Comparison of ENCODE assay signal across 30 cellular contexts in genomic region chr11:70242885-70243284, GRCh38.
"Had no signal": no experiment of that assay in that cellular context is flagged by ENCODE, and none has a peak within 500 bp of the region (broad histone marks: within the 10 kb centered on the region; RNA-seq: fewer than 3 reads in every experiment).

No MANE protein-coding gene starts in this region.

- H3K27ac Mint-ChIP-seq: activated naive CD4-positive, alpha-beta T cell treated with anti-CD3 and anti-CD28 coated beads, Interleukin-2, amount 50 U/mL, for 24 hours; activated naive CD8-positive, alpha-beta T cell treated with anti-CD3 and anti-CD28 coated beads, Interleukin-2, amount 50 U/mL, for 24 hours; activated T-helper 2 cell treated with anti-CD3 and anti-CD28 coated beads, Interferon-gamma antibody, Interleukin-2, Interleukin-4, amounts not matched to agents 10 μg/mL and 5 μg/mL and 100 μg/mL, durations not matched to agents 14 hours and 24 hours and 36 hours; memory B cell; natural killer cell; stimulated activated effector memory CD8-positive, alpha-beta T cell treated with anti-CD3 and anti-CD28 coated beads, Interleukin-12 subunit alpha, Interleukin-12 subunit beta, amount 100 ng/mL, for 72 hours; stimulated activated naive CD8-positive, alpha-beta T cell treated with anti-CD3 and anti-CD28 coated beads, Interleukin-15, Interleukin-2, amounts not matched to agents 100 ng/mL and 50 ng/mL, for 24 hours; T-helper 17 cell; type B pancreatic cell had no signal

- H3K4me1 ChIP-seq: colonic mucosa, gastrocnemius medialis had no signal

- H3K4me3 ChIP-seq: colonic mucosa, dorsolateral prefrontal cortex, gastrocnemius medialis, thoracic aorta had no signal

- ATAC-seq: activated CD4-positive, CD25-positive, alpha-beta regulatory T cell treated with anti-CD3 and anti-CD28 coated beads, Interleukin-2, amount 50 U/mL, for 24 hours; activated naive CD8-positive, alpha-beta T cell treated with anti-CD3 and anti-CD28 coated beads, Interleukin-2, amount 50 U/mL, for 24 hours; gastrocnemius medialis; left ventricle myocardium superior; natural killer cell; right cardiac atrium; stimulated activated effector memory CD8-positive, alpha-beta T cell treated with anti-CD3 and anti-CD28 coated beads, Interleukin-12 subunit alpha, Interleukin-12 subunit beta, amount 100 ng/mL, for 72 hours; T-helper 17 cell had no signal

- H3K27me3 ChIP-seq: colonic mucosa, dorsolateral prefrontal cortex, gastrocnemius medialis had no signal

- DNase-seq: activated CD4-positive, alpha-beta T cell treated with anti-CD3 and anti-CD28 coated beads for 48 hours; activated CD4-positive, alpha-beta T cell treated with anti-CD3 and anti-CD28 coated beads, Interleukin-2, amount 50 U/mL, for 48 hours; activated CD8-positive, alpha-beta memory T cell treated with anti-CD3 and anti-CD28 coated beads, Interleukin-2, amount 50 U/mL, for 4 hours; activated naive CD8-positive, alpha-beta T cell treated with anti-CD3 and anti-CD28 coated beads, Interleukin-2, amount 50 U/mL, for 24 hours; activated T-cell treated with anti-CD3 and anti-CD28 coated beads, Interleukin-2, amount 50 U/mL, for 1 hour; amygdala; colonic mucosa; dorsolateral prefrontal cortex; effector memory CD4-positive, alpha-beta T cell; erythroblast; gastrocnemius medialis; glutamatergic neuron; islet precursor cell; left ventricle myocardium superior; natural killer cell; right cardiac atrium; stimulated activated CD4-positive, alpha-beta T cell treated with anti-CD3 and anti-CD28 coated beads, Interleukin-12 subunit alpha, Interleukin-12 subunit beta, amount 100 ng/mL, for 4 hours; stimulated activated CD4-positive, alpha-beta T cell treated with anti-CD3 and anti-CD28 coated beads, Interleukin-4, amount 100 ng/mL, for 24 hours; SW 1271; T-helper 17 cell; T1000; WERI-Rb-1 had no signal

- H3K9me3 ChIP-seq: colonic mucosa, gastrocnemius medialis, thoracic aorta had no signal

- H3K27ac ChIP-seq: colonic mucosa, dorsolateral prefrontal cortex, gastrocnemius medialis, thoracic aorta, WERI-Rb-1 had no signal

- H3K36me3 ChIP-seq: colonic mucosa, gastrocnemius medialis, thoracic aorta, WERI-Rb-1 had no signal

- H3K4me1 Mint-ChIP-seq: activated naive CD4-positive, alpha-beta T cell treated with anti-CD3 and anti-CD28 coated beads, Interleukin-2, amount 50 U/mL, for 24 hours; memory B cell; T-helper 17 cell had no signal

- H3K36me3 Mint-ChIP-seq: activated naive CD4-positive, alpha-beta T cell treated with anti-CD3 and anti-CD28 coated beads, Interleukin-2, amount 50 U/mL, for 24 hours; memory B cell; natural killer cell; stimulated activated effector memory CD8-positive, alpha-beta T cell treated with anti-CD3 and anti-CD28 coated beads, Interleukin-12 subunit alpha, Interleukin-12 subunit beta, amount 100 ng/mL, for 72 hours; type B pancreatic cell had no signal

- H3K9me3 Mint-ChIP-seq: activated naive CD4-positive, alpha-beta T cell treated with anti-CD3 and anti-CD28 coated beads, Interleukin-2, amount 50 U/mL, for 24 hours; natural killer cell; stimulated activated naive CD8-positive, alpha-beta T cell treated with anti-CD3 and anti-CD28 coated beads, Interleukin-15, Interleukin-2, amounts not matched to agents 100 ng/mL and 50 ng/mL, for 24 hours; type B pancreatic cell had no signal

- H3K4me3 Mint-ChIP-seq: activated naive CD4-positive, alpha-beta T cell treated with anti-CD3 and anti-CD28 coated beads, Interleukin-2, amount 50 U/mL, for 24 hours; activated naive CD8-positive, alpha-beta T cell treated with anti-CD3 and anti-CD28 coated beads, Interleukin-2, amount 50 U/mL, for 24 hours; memory B cell; natural killer cell; stimulated activated effector memory CD8-positive, alpha-beta T cell treated with anti-CD3 and anti-CD28 coated beads, Interleukin-12 subunit alpha, Interleukin-12 subunit beta, amount 100 ng/mL, for 72 hours; stimulated activated naive CD8-positive, alpha-beta T cell treated with anti-CD3 and anti-CD28 coated beads, Interleukin-15, Interleukin-2, amounts not matched to agents 100 ng/mL and 50 ng/mL, for 24 hours; T-helper 17 cell; type B pancreatic cell had no signal
